ENCODE assay signal across 8 cellular contexts in genomic region chr3:179653106-179653776, GRCh38. TPM values are rescaled to one million over a fixed set of nuclear protein-coding genes. Genes with fewer than 3 reads are reported as not detected.
DNase-seq lines count a peak whose midpoint lies in the region; ATAC-seq and TF ChIP-seq lines count a peak whose summit lies in the region.

No MANE protein-coding gene starts in this region.

- H3K36me3 Mint-ChIP-seq in CD14-positive monocyte = peaks cover 0 to 5% of the 10 kb centered on the region in 2 donors
- peaks cover 3% of the 10 kb centered on the region for H3K36me3 Mint-ChIP-seq in activated CD4-positive, alpha-beta memory T cell treated with anti-CD3 and anti-CD28 coated beads for 36 hours

- CTCF ChIA-PET in activated CD4-positive, alpha-beta memory T cell treated with anti-CD3 and anti-CD28 coated beads for 36 hours (lab: Charles Lee) = interaction anchor here (1.4 kb wide), 1 partner anchor 49 kb away, joined by 3 read pairs; the partner anchor contains the start of genes MRPL47 and NDUFB5

- no peaks in the 10 kb centered on the region for H3K27me3 ChIP-seq in lung (ENCODE audit: control insufficient read depth, insufficient read depth)

- WGBS in lung, 2 donors = 0% methylated on average over 70 to 74 of the region's 74 CpGs

- intact Hi-C loops in CD14-positive monocyte (cut with micrococcal nuclease) = no loop called here
- intact Hi-C loops in activated CD4-positive, alpha-beta memory T cell treated with anti-CD3 and anti-CD28 coated beads for 36 hours (cut with micrococcal nuclease) = loop anchor here (2.0 to 10.0 kb wide), 4 partner anchors 272 to 1336 kb away; partner anchors contain the start of genes DNAJC19 and TTC14

- POLR2A ChIA-PET in activated CD4-positive, alpha-beta memory T cell treated with anti-CD3 and anti-CD28 coated beads for 36 hours (lab: Charles Lee) = interaction anchor here (0.6 to 1.3 kb wide), 3 partner anchors 8 to 844 kb away, joined by 3 to 5 read pairs (median 4); partner anchors contain the start of genes MRPL47 and NDUFB5

- peak overlapping the region; percentile 84 for H3K4me3 ChIP-seq in lung

- H3K27ac Mint-ChIP-seq in CD14-positive monocyte = peak overlapping the region; percentile 39 to 84 (median 78)
- H3K27ac Mint-ChIP-seq in activated CD4-positive, alpha-beta memory T cell treated with anti-CD3 and anti-CD28 coated beads for 36 hours = peak overlapping the region; percentile 71

- H3K27me3 Mint-ChIP-seq in CD14-positive monocyte (ENCODE audit: low read depth in 3 of 3) = peaks cover 14 to 36% (median 21%) of the 10 kb centered on the region in 3 donors
- H3K27me3 Mint-ChIP-seq in activated CD4-positive, alpha-beta memory T cell treated with anti-CD3 and anti-CD28 coated beads for 36 hours = peaks cover 1% of the 10 kb centered on the region

- peak overlapping the region; percentile 93 to 95 for H3K27ac ChIP-seq in lung (ENCODE audit: low read depth in 1 of 2, low read length in 1 of 2)

- no peak for TF ChIP-seq CTCF in CD14-positive monocyte (IDR thresholded peaks at IDR 0.05)
- no peak for TF ChIP-seq CTCF in lung (IDR thresholded peaks at IDR 0.05; ENCODE audit: control extremely low read depth, extremely low read depth)

- DNase-seq in CD14-positive monocyte (ENCODE audit: low spot score) = peak; percentile 48
- DNase-seq in GM19240 (ENCODE audit: insufficient read length, low spot score) = peak; percentile 24
- DNase-seq in NCI-H524 treated with DMSO at 0.1 percent for 48 hours (lab: John Stamatoyannopoulos, UW) = peak; percentile 48
- DNase-seq in activated CD4-positive, alpha-beta memory T cell treated with anti-CD3 and anti-CD28 coated beads for 36 hours = peak; percentile 73
- peak; percentile 84 for DNase-seq in ecto neural progenitor cell (ENCODE audit: low spot score)
- DNase-seq in lung (ENCODE audit: low spot score) = peak; percentile 76
- peak; percentile 31 to 56 (median 36) for DNase-seq in stimulated activated CD4-positive, alpha-beta T cell treated with anti-CD3 and anti-CD28 coated beads, TNF-alpha, amount 100 ng/mL, for 24 hours (ENCODE audit: low read depth in 3 of 3)

- no peaks in the 10 kb centered on the region for H3K9me3 ChIP-seq in lung (ENCODE audit: control insufficient read depth in 2 of 2, insufficient read depth in 1 of 2, low read length in 1 of 2)

- peaks cover 1 to 6% of the 10 kb centered on the region in 2 donors for H3K4me1 ChIP-seq in lung (ENCODE audit: control insufficient read depth in 2 of 2, insufficient read depth in 2 of 2, low read length in 2 of 2)

- peaks cover 32% of the 10 kb centered on the region for H3K4me1 Mint-ChIP-seq in CD14-positive monocyte
- H3K4me1 Mint-ChIP-seq in activated CD4-positive, alpha-beta memory T cell treated with anti-CD3 and anti-CD28 coated beads for 36 hours (ENCODE audit: low read depth) = peaks cover 27% of the 10 kb centered on the region

- H3K4me3 Mint-ChIP-seq in CD14-positive monocyte = peak overlapping the region; percentile 91 to 95
- H3K4me3 Mint-ChIP-seq in activated CD4-positive, alpha-beta memory T cell treated with anti-CD3 and anti-CD28 coated beads for 36 hours = peak overlapping the region; percentile 90

- no peaks in the 10 kb centered on the region for H3K36me3 ChIP-seq in lung (ENCODE audit: control insufficient read depth in 2 of 2, insufficient read depth in 2 of 2, low read length in 2 of 2)

- peaks cover 0 to 2% (median 0%) of the 10 kb centered on the region in 7 donors for H3K9me3 Mint-ChIP-seq in CD14-positive monocyte
- H3K9me3 Mint-ChIP-seq in activated CD4-positive, alpha-beta memory T cell treated with anti-CD3 and anti-CD28 coated beads for 36 hours = no peaks in the 10 kb centered on the region

- ATAC-seq in HG03439 (IDR thresholded peaks at IDR 0.05; ENCODE audit: unreplicated experiment) (peak; percentile 60), lung (ENCODE audit: insufficient read depth, low FRiP score) (peak; percentile 75)

RNA-seq across cellular contexts. Expression of gene USP13, which starts 0.4 kb away (rescaled TPM):
- polyA plus RNA-seq in CD14-positive monocyte = 1 to 10 TPM in 1 of 2 donors, under 1 TPM in 1; 0.31 to 1.6 TPM
- total RNA-seq in activated CD4-positive, alpha-beta memory T cell treated with anti-CD3 and anti-CD28 coated beads for 36 hours = 10 to 100 TPM; 11.9 to 12.5 TPM
- 10 to 100 TPM; 14.9 to 25.2 TPM for total RNA-seq in lung
- polyA plus RNA-seq in lung = 1 to 10 TPM; 4.3 to 5.9 TPM

RNA-seq across cellular contexts. Expression of gene NDUFB5, which starts 48.6 kb away (rescaled TPM):
- polyA plus RNA-seq in CD14-positive monocyte (100 to 1,000 TPM; 132 to 144 TPM), lung (10 to 100 TPM; 44.8 to 74.3 TPM)
- 100 to 1,000 TPM; 133 to 147 TPM for total RNA-seq in activated CD4-positive, alpha-beta memory T cell treated with anti-CD3 and anti-CD28 coated beads for 36 hours
- 100 to 1,000 TPM in 1 of 2 donors, 10 to 100 TPM in 1; 72.1 to 149 TPM for total RNA-seq in lung

RNA-seq across cellular contexts. Expression of gene MRPL47, which starts 48.8 kb away (rescaled TPM):
- 10 to 100 TPM; 44.3 to 46.4 TPM for polyA plus RNA-seq in CD14-positive monocyte
- total RNA-seq in activated CD4-positive, alpha-beta memory T cell treated with anti-CD3 and anti-CD28 coated beads for 36 hours = 10 to 100 TPM; 51.4 to 54.0 TPM
- 10 to 100 TPM; 24.3 to 24.8 TPM for total RNA-seq in lung
- 10 to 100 TPM; 32.9 to 92.8 TPM for polyA plus RNA-seq in lung

Comparison
In these comparisons a context has a peak if more than half of its experiments do, and no peak if none do; other contexts are left out.
1. Peak in every context shown above with its lines: DNase-seq, ATAC-seq, H3K4me3 ChIP-seq and H3K27ac ChIP-seq.
2. DNase-seq: peak in every context shown above with its lines; median percentile 84 in ecto neural progenitor cell; 76 in lung; 73 in activated CD4-positive, alpha-beta memory T cell treated with anti-CD3 and anti-CD28 coated beads for 36 hours; 48 in CD14-positive monocyte; 48 in NCI-H524 treated with DMSO at 0.1 percent for 48 hours; 36 in stimulated activated CD4-positive, alpha-beta T cell treated with anti-CD3 and anti-CD28 coated beads, TNF-alpha, amount 100 ng/mL, for 24 hours; 24 in GM19240.